In the genomic region with DNA sequence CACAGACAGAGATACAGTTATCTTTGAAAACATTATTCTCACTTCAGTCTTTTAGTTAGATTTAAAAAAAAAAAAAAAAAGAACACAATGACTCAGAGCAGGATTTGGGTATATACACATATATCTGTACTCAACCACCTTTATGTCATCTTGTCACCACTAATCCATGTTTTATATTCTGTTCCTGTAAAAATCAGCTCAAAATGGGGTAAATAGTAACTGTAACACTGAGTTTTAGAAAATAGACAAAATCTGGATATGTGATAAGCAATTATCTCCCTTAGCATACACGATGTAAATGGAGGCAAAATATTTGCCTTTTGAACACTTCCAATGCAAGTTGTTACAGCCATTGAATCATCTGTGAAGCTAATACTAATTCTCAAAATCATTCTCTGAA, we compare ENCODE assay signal across 1 cellular context.
A peak's percentile ranks its signal among the peaks of the same experiment; 100 is the strongest.
TF ChIP-seq lines count a peak whose summit lies in the region.

No MANE protein-coding gene starts in this region.

TF ChIP-seq in K562, 482 proteins besides CTCF, POLR2A, EP300 and RAD21:
- TF ChIP-seq RNF2 (IDR thresholded peaks at IDR 0.05) (no peak), TEAD4 (IDR thresholded peaks at IDR 0.05; ENCODE audit: low read length) (peak; percentile 46; the same call in 1 of the 2 replicates), TEAD4 (CRISPR knock-in tag; IDR thresholded peaks at IDR 0.05; ENCODE audit: borderline replicate concordance) (no peak), CBFA2T3 (IDR thresholded peaks at IDR 0.05) (peak; percentile 48), EHMT2 (IDR thresholded peaks at IDR 0.05) (no peak), ZFP30 (CRISPR knock-in tag; IDR thresholded peaks at IDR 0.05; ENCODE audit: borderline replicate concordance) (no peak), KDM1A (IDR thresholded peaks at IDR 0.05) (no peak), GATAD2B (IDR thresholded peaks at IDR 0.05; ENCODE audit: borderline replicate concordance) (no peak), RBFOX2 (IDR thresholded peaks at IDR 0.05; ENCODE audit: low read depth, low read length) (no peak), POLR2H (tag; IDR thresholded peaks at IDR 0.05; ENCODE audit: low read depth) (no peak), NFRKB (IDR thresholded peaks at IDR 0.05; ENCODE audit: low read depth) (no peak), ZBTB1 (CRISPR knock-in tag; IDR thresholded peaks at IDR 0.05; ENCODE audit: borderline replicate concordance, low read depth) (no peak), MCM5 (IDR thresholded peaks at IDR 0.05; ENCODE audit: low read depth) (no peak), CEBPG (CRISPR knock-in tag; IDR thresholded peaks at IDR 0.05) (no peak), CEBPG (tag; conservative IDR thresholded peaks at IDR 0.05 in 1 of 2, IDR thresholded peaks at IDR 0.05 in 1 of 2) (no peak), E2F3 (CRISPR knock-in tag; IDR thresholded peaks at IDR 0.05) (no peak), SRSF1 (IDR thresholded peaks at IDR 0.05; ENCODE audit: low read depth, low read length) (no peak), SIN3A (IDR thresholded peaks at IDR 0.05; ENCODE audit: borderline replicate concordance in 2 of 2, control insufficient read depth in 1 of 2, low read depth in 2 of 2, low read length in 2 of 2) (no peak), ZNF408 (CRISPR knock-in tag; IDR thresholded peaks at IDR 0.05; ENCODE audit: low read depth) (no peak), NUFIP1 (IDR thresholded peaks at IDR 0.05; ENCODE audit: partially characterized antibody) (no peak), RCOR1 (IDR thresholded peaks at IDR 0.05; ENCODE audit: borderline replicate concordance in 1 of 2, low read depth in 2 of 2, low read length in 2 of 2) (no peak), ARID1B (IDR thresholded peaks at IDR 0.05) (peak; percentile 56), IRF2 (CRISPR knock-in tag; IDR thresholded peaks at IDR 0.05) (no peak), ZNF239 (CRISPR knock-in tag; IDR thresholded peaks at IDR 0.05) (no peak), ETV5 (CRISPR knock-in tag; IDR thresholded peaks at IDR 0.05; ENCODE audit: low read depth) (no peak), BRCA1 (IDR thresholded peaks at IDR 0.05) (no peak), BRCA1 (CRISPR knock-in tag; IDR thresholded peaks at IDR 0.05) (no peak), TAL1 (IDR thresholded peaks at IDR 0.05) (peak; percentile 53), CAMTA2 (CRISPR knock-in tag; conservative IDR thresholded peaks at IDR 0.05) (no peak), NCOA1 (IDR thresholded peaks at IDR 0.05; ENCODE audit: low read depth) (no peak), ZNF699 (CRISPR knock-in tag; IDR thresholded peaks at IDR 0.05; ENCODE audit: insufficient replicate concordance) (no peak)
- TF ChIP-seq, protein P1, sequence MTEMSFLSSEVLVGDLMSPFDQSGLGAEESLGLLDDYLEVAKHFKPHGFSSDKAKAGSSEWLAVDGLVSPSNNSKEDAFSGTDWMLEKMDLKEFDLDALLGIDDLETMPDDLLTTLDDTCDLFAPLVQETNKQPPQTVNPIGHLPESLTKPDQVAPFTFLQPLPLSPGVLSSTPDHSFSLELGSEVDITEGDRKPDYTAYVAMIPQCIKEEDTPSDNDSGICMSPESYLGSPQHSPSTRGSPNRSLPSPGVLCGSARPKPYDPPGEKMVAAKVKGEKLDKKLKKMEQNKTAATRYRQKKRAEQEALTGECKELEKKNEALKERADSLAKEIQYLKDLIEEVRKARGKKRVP (CRISPR knock-in tag; IDR thresholded peaks at IDR 0.05): no peak
- TF ChIP-seq, protein P2, sequence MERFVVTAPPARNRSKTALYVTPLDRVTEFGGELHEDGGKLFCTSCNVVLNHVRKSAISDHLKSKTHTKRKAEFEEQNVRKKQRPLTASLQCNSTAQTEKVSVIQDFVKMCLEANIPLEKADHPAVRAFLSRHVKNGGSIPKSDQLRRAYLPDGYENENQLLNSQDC (CRISPR knock-in tag; IDR thresholded peaks at IDR 0.05): no peak
- TF ChIP-seq, protein P3, sequence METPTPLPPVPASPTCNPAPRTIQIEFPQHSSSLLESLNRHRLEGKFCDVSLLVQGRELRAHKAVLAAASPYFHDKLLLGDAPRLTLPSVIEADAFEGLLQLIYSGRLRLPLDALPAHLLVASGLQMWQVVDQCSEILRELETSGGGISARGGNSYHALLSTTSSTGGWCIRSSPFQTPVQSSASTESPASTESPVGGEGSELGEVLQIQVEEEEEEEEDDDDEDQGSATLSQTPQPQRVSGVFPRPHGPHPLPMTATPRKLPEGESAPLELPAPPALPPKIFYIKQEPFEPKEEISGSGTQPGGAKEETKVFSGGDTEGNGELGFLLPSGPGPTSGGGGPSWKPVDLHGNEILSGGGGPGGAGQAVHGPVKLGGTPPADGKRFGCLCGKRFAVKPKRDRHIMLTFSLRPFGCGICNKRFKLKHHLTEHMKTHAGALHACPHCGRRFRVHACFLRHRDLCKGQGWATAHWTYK (CRISPR knock-in tag; IDR thresholded peaks at IDR 0.05): no peak
